33 cellular contexts compared by ENCODE assay signal in genomic region chr3:150504473-150504872, GRCh38.
"Had no signal": no experiment of that assay in that cellular context is flagged by ENCODE, and none has a peak within 500 bp of the region (broad histone marks: within the 10 kb centered on the region; RNA-seq: fewer than 3 reads in every experiment).

No MANE protein-coding gene starts in this region.

- ATAC-seq: activated CD4-positive, alpha-beta T cell treated with anti-CD3 and anti-CD28 coated beads for 36 hours; activated CD8-positive, alpha-beta memory T cell treated with anti-CD3 and anti-CD28 coated beads, Interleukin-2, amount 10 ng/mL, durations not matched to agents 7 days and 5 days; activated CD8-positive, alpha-beta T cell treated with anti-CD3 and anti-CD28 coated beads, Interleukin-2, amount 10 ng/mL, durations not matched to agents 7 days and 5 days; activated naive CD4-positive, alpha-beta T cell treated with anti-CD3 and anti-CD28 coated beads, Interleukin-2, amount 50 U/mL, for 72 hours; body of pancreas; foreskin keratinocyte; gastrocnemius medialis; T-helper 17 cell had no signal

- H3K9me3 ChIP-seq: esophagus muscularis mucosa, gastrocnemius medialis had no signal

- H3K27ac ChIP-seq: body of pancreas, esophagus muscularis mucosa, foreskin keratinocyte, gastrocnemius medialis, WERI-Rb-1 had no signal

- H3K27ac Mint-ChIP-seq: activated B cell treated with CpG ODN at 0.5 μM for 24 hours; activated CD4-positive, alpha-beta memory T cell treated with anti-CD3 and anti-CD28 coated beads for 36 hours; activated CD4-positive, alpha-beta T cell treated with anti-CD3 and anti-CD28 coated beads for 36 hours; activated CD4-positive, alpha-beta T cell treated with anti-CD3 and anti-CD28 coated beads, Interleukin-2, amount 10 ng/mL, durations not matched to agents 24 days and 14 days; activated CD8-positive, alpha-beta memory T cell treated with anti-CD3 and anti-CD28 coated beads, Interleukin-2, amount 10 ng/mL, durations not matched to agents 7 days and 5 days; activated CD8-positive, alpha-beta T cell treated with anti-CD3 and anti-CD28 coated beads, Interleukin-2, amount 10 ng/mL, durations not matched to agents 7 days and 5 days; activated naive CD4-positive, alpha-beta T cell treated with anti-CD3 and anti-CD28 coated beads, Interleukin-2, amount 10 ng/mL, durations not matched to agents 7 days and 5 days; activated naive CD4-positive, alpha-beta T cell treated with anti-CD3 and anti-CD28 coated beads, Interleukin-2, amount 50 U/mL, for 72 hours; activated T-helper 1 cell treated with anti-CD3 and anti-CD28 coated beads, Interleukin-12 subunit alpha, Interleukin-12 subunit beta, Interleukin-2, Interleukin-4 antibody, amounts not matched to agents 30 ng/mL and 10 ng/mL and 1 ng/mL, durations not matched to agents 14 hours and 24 hours and 36 hours; activated T-helper 2 cell treated with anti-CD3 and anti-CD28 coated beads, Interferon-gamma antibody, Interleukin-2, Interleukin-4, amounts not matched to agents 10 μg/mL and 5 μg/mL and 100 μg/mL, durations not matched to agents 14 hours and 24 hours and 36 hours; T-helper 17 cell; T-helper 2 cell treated with Interferon-gamma antibody and Interleukin-4, amounts not matched to agents 5 μg/mL and 100 μg/mL, for 36 hours had no signal

- FAIRE-seq: colon, endometrium had no signal

- H3K4me1 ChIP-seq: body of pancreas, esophagus muscularis mucosa, foreskin keratinocyte, gastrocnemius medialis had no signal

- DNase-seq: activated B cell treated with CpG ODN at 0.5 μM for 24 hours; activated CD4-positive, alpha-beta memory T cell treated with anti-CD3 and anti-CD28 coated beads for 36 hours; activated CD4-positive, alpha-beta T cell treated with anti-CD3 and anti-CD28 coated beads for 36 hours; activated CD4-positive, alpha-beta T cell treated with anti-CD3 and anti-CD28 coated beads, Interleukin-2, amount 10 ng/mL, durations not matched to agents 24 days and 14 days; activated CD4-positive, CD25-positive, alpha-beta regulatory T cell treated with anti-CD3 and anti-CD28 coated beads, Interleukin-2, amount 50 U/mL, for 72 hours; activated CD8-positive, alpha-beta memory T cell treated with anti-CD3 and anti-CD28 coated beads, Interleukin-2, amount 10 ng/mL, durations not matched to agents 7 days and 5 days; activated CD8-positive, alpha-beta memory T cell treated with anti-CD3 and anti-CD28 coated beads, Interleukin-2, amount 50 U/mL, for 4 hours; activated CD8-positive, alpha-beta T cell treated with anti-CD3 and anti-CD28 coated beads, Interleukin-2, amount 10 ng/mL, durations not matched to agents 7 days and 5 days; activated effector memory CD4-positive, alpha-beta T cell treated with anti-CD3 and anti-CD28 coated beads, Interleukin-2, amount 50 U/mL, for 16 hours; activated naive CD4-positive, alpha-beta T cell treated with anti-CD3 and anti-CD28 coated beads, Interleukin-2, amount 10 ng/mL, durations not matched to agents 7 days and 5 days; activated T-cell treated with anti-CD3 and anti-CD28 coated beads, Interleukin-2, amount 50 U/mL, for 1 hour; activated T-cell treated with anti-CD3 and anti-CD28 coated beads, Interleukin-2, amount 50 U/mL, for 48 hours; amniotic stem cell; aorta; body of pancreas; caudate nucleus; cortex of kidney; effector CD8-positive, alpha-beta T cell; erythroblast; foreskin keratinocyte; gastrocnemius medialis; glutamatergic neuron; T-helper 1 cell; T-helper 17 cell; T1000; WERI-Rb-1 had no signal

- H3K27me3 ChIP-seq: body of pancreas, esophagus muscularis mucosa, foreskin keratinocyte, gastrocnemius medialis had no signal

- H3K36me3 ChIP-seq: esophagus muscularis mucosa, gastrocnemius medialis, WERI-Rb-1 had no signal

- H3K4me1 Mint-ChIP-seq: activated B cell treated with CpG ODN at 0.5 μM for 24 hours; activated CD8-positive, alpha-beta memory T cell treated with anti-CD3 and anti-CD28 coated beads, Interleukin-2, amount 10 ng/mL, durations not matched to agents 7 days and 5 days; activated naive CD4-positive, alpha-beta T cell treated with anti-CD3 and anti-CD28 coated beads, Interleukin-2, amount 10 ng/mL, durations not matched to agents 7 days and 5 days; T-helper 17 cell had no signal

- H3K4me3 ChIP-seq: body of pancreas, esophagus muscularis mucosa, gastrocnemius medialis had no signal

- H3K4me3 Mint-ChIP-seq: activated B cell treated with CpG ODN at 0.5 μM for 24 hours; activated CD4-positive, alpha-beta memory T cell treated with anti-CD3 and anti-CD28 coated beads for 36 hours; activated CD4-positive, alpha-beta T cell treated with anti-CD3 and anti-CD28 coated beads for 36 hours; activated CD4-positive, alpha-beta T cell treated with anti-CD3 and anti-CD28 coated beads, Interleukin-2, amount 10 ng/mL, durations not matched to agents 24 days and 14 days; activated CD8-positive, alpha-beta memory T cell treated with anti-CD3 and anti-CD28 coated beads, Interleukin-2, amount 10 ng/mL, durations not matched to agents 7 days and 5 days; activated CD8-positive, alpha-beta T cell treated with anti-CD3 and anti-CD28 coated beads, Interleukin-2, amount 10 ng/mL, durations not matched to agents 7 days and 5 days; activated naive CD4-positive, alpha-beta T cell treated with anti-CD3 and anti-CD28 coated beads, Interleukin-2, amount 10 ng/mL, durations not matched to agents 7 days and 5 days; activated T-helper 1 cell treated with anti-CD3 and anti-CD28 coated beads, Interleukin-12 subunit alpha, Interleukin-12 subunit beta, Interleukin-2, Interleukin-4 antibody, amounts not matched to agents 30 ng/mL and 10 ng/mL and 1 ng/mL, durations not matched to agents 14 hours and 24 hours and 36 hours; T-helper 17 cell; T-helper 2 cell treated with Interferon-gamma antibody and Interleukin-4, amounts not matched to agents 5 μg/mL and 100 μg/mL, for 36 hours had no signal
